In the genomic region with DNA sequence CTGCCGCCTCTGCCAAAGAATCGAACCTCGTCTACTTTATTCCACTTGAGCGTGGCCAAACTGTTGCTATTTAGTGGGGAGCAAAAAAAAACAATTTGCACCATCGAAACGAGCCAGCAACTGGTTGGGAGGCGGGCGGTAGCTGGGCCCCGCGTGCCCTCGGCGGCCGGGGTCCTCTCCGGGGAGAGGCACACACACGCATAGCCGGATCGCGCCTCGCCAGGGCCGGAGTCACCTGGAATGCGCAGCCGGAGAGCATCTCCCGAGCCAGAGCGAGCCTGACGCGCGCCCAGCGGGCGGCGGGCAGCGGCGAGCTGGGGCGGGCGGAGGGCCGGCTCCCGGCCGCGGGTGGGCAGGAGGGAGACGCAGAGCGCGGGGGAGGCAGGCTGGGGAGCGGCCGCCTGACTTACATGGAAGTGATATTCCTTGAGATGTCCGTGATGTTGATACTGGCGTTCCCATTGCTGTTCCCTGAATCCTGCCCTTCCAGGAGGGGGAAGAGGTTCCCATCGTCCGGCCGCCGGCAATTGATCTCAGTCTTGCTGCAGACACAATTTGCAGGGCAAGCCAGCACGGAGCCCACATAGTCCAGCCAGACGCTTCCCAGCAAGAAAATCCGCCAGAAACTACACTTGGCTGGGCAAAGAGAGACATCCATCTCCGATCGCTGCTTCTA, we compare ENCODE assay signal across 8 cellular contexts. TPM values are rescaled to one million over a fixed set of nuclear protein-coding genes. Genes with fewer than 3 reads are reported as not detected.
DNase-seq lines count a peak whose midpoint lies in the region; ATAC-seq and TF ChIP-seq lines count a peak whose summit lies in the region.

No MANE protein-coding gene starts in this region.

- H3K4me1 Mint-ChIP-seq in effector memory CD8-positive, alpha-beta T cell (ENCODE audit: low read depth in 2 of 2): peaks cover 0 to 13% of the 10 kb centered on the region in 2 donors
- H3K4me1 Mint-ChIP-seq in mesothelial cell of epicardium: peaks cover 25% of the 10 kb centered on the region

- peak; percentile 43 for DNase-seq in AG10803 (ENCODE audit: low read depth)
- peak; percentile 38 for DNase-seq in M059J (ENCODE audit: low read depth)
- DNase-seq in effector memory CD8-positive, alpha-beta T cell: no peak
- DNase-seq in mesothelial cell of epicardium (ENCODE audit: low spot score in 2 of 2, unreplicated experiment in 2 of 2): peak; percentile 66 to 81
- DNase-seq in NCI-H2107 treated with DMSO at 0.1 percent for 48 hours (lab: John Stamatoyannopoulos, UW; ENCODE audit: unreplicated experiment): no peak

- peak overlapping the region; percentile 13 to 50 for H3K4me3 Mint-ChIP-seq in effector memory CD8-positive, alpha-beta T cell
- peak overlapping the region; percentile 65 for H3K4me3 Mint-ChIP-seq in mesothelial cell of epicardium

- H3K9me3 Mint-ChIP-seq in effector memory CD8-positive, alpha-beta T cell: no peaks in the 10 kb centered on the region
- H3K9me3 Mint-ChIP-seq in mesothelial cell of epicardium: no peaks in the 10 kb centered on the region

- TF ChIP-seq CTCF in AG10803 (conservative IDR thresholded peaks at IDR 0.05; ENCODE audit: low read length) (no peak), mesothelial cell of epicardium (IDR thresholded peaks at IDR 0.05; ENCODE audit: unreplicated experiment) (no peak)

- peaks cover 5% of the 10 kb centered on the region for H3K36me3 Mint-ChIP-seq in effector memory CD8-positive, alpha-beta T cell (ENCODE audit: insufficient read depth)
- H3K36me3 Mint-ChIP-seq in mesothelial cell of epicardium: no peaks in the 10 kb centered on the region

- no peak for ATAC-seq in effector memory CD8-positive, alpha-beta T cell (replicated peaks)
- ATAC-seq in HG03439 (IDR thresholded peaks at IDR 0.05; ENCODE audit: unreplicated experiment) (no peak), GM19463 (IDR thresholded peaks at IDR 0.05; ENCODE audit: unreplicated experiment) (no peak), HG03135 (IDR thresholded peaks at IDR 0.05; ENCODE audit: unreplicated experiment) (no peak)

- H3K27ac Mint-ChIP-seq in effector memory CD8-positive, alpha-beta T cell: no peak overlapping the region
- no peak overlapping the region for H3K27ac Mint-ChIP-seq in mesothelial cell of epicardium

- peak overlapping the region; percentile 50 for H3K4me3 ChIP-seq in AG10803 (ENCODE audit: low read length)

- H3K27me3 Mint-ChIP-seq in effector memory CD8-positive, alpha-beta T cell: peaks cover 64 to 91% of the 10 kb centered on the region in 2 donors
- H3K27me3 Mint-ChIP-seq in mesothelial cell of epicardium (ENCODE audit: low read depth): peaks cover 93% of the 10 kb centered on the region

RNA-seq across cellular contexts. Expression of gene NTRK3, which starts 0.9 kb away (rescaled TPM):
- 0.86 and 1.4 TPM in 2 replicates for total RNA-seq in M059J (2014; rRNA removed; shearing (Covaris generic))
- total RNA-seq in mesothelial cell of epicardium: 1.8 to 2.1 TPM (median 1.8 TPM) in 3 replicates

Comparison
In these comparisons a context has a peak if more than half of its experiments do, and no peak if none do; other contexts are left out.
1. DNase-seq: peak in AG10803 (single experiment), M059J (single experiment) and mesothelial cell of epicardium (2 of 2); none in effector memory CD8-positive, alpha-beta T cell (0 of 3) and NCI-H2107 treated with DMSO at 0.1 percent for 48 hours (single experiment).